ENCODE assay signal across 18 cellular contexts in the genomic region with DNA sequence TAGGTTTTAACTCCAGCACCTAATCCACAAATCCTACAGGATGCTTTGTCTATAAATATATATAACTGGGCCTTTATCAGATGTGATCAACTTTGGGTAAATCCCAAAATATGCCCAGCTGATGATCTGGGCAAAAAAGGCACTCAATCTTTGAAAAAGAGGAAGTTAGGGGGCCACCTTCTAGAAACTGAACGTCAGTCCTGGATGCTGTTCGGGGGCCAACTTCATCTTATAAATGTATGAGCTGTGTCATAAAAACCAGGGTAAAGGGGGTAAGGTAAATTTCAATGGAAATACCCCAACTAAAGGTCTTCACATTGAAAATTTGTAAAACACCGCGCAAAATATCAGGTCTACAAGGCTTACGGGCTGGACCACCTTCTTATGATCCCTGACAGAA.
DNase-seq lines count a peak whose midpoint lies in the region; ATAC-seq and TF ChIP-seq lines count a peak whose summit lies in the region.
"Had no signal": no experiment of that assay in that cellular context is flagged by ENCODE, and none has a peak within 500 bp of the region (broad histone marks: within the 10 kb centered on the region; RNA-seq: fewer than 3 reads in every experiment).

No MANE protein-coding gene starts in this region.

- no TSS peak for BruUV-seq in OCI-LY7 (replicated peaks; lab: Mats Ljungman, UMichigan)

- H3K9me2 ChIP-seq in OCI-LY7 (ENCODE audit: insufficient read depth, low read length), result 0 out of 2 replicates have a peak, but pooled peaks cover 5% of the 10 kb centered on the region
- H3K9me2 ChIP-seq in hepatocyte (replicated peaks; ENCODE audit: insufficient read depth), result no peaks in the 10 kb centered on the region

- H2AFZ ChIP-seq in OCI-LY7 (ENCODE audit: low read length), result no peak overlapping the region
- H2AFZ ChIP-seq in hepatocyte, result no peak overlapping the region
- H2AFZ ChIP-seq: GM23338 had no signal

- H3K4me1 ChIP-seq in OCI-LY7 (ENCODE audit: insufficient read depth, low read length, poor library complexity, severe bottlenecking) (no peaks in the 10 kb centered on the region), hepatocyte (ENCODE audit: insufficient read depth) (peaks cover 5% of the 10 kb centered on the region), stomach smooth muscle (ENCODE audit: control insufficient read depth, insufficient read depth, low read length) (peaks cover 12% of the 10 kb centered on the region), HAP-1 (no peaks in the 10 kb centered on the region)

- POLR2A ChIA-PET in OCI-LY7 (lab: Charles Lee), result no interaction called here

- H3K4me2 ChIP-seq in OCI-LY7 (ENCODE audit: low read length) (no peak overlapping the region), hepatocyte (no peak overlapping the region)
- H3K4me2 ChIP-seq: GM23338 had no signal

- H3K27ac ChIP-seq in OCI-LY7 (ENCODE audit: low read depth, low read length, poor library complexity, severe bottlenecking), result no peak overlapping the region
- peak overlapping the region; percentile 17 for H3K27ac ChIP-seq in angular gyrus (ENCODE audit: low read depth, low read length)
- peak overlapping the region; percentile 36 for H3K27ac ChIP-seq in hepatocyte
- H3K27ac ChIP-seq in stomach smooth muscle (ENCODE audit: low read length), result peak overlapping the region; percentile 1
- no peak overlapping the region for H3K27ac ChIP-seq in brain microvascular endothelial cell

- ATAC-seq in HG03378 (IDR thresholded peaks at IDR 0.05; ENCODE audit: unreplicated experiment), result no peak
- ATAC-seq: GM23338 had no signal

- H3K9me3 ChIP-seq in OCI-LY7 (ENCODE audit: low read length) (no peaks in the 10 kb centered on the region), hepatocyte (ENCODE audit: low read depth) (no peaks in the 10 kb centered on the region), stomach smooth muscle (ENCODE audit: control insufficient read depth in 2 of 2, low read length in 2 of 2) (no peaks in the 10 kb centered on the region), HAP-1 (no peaks in the 10 kb centered on the region)

- TF ChIP-seq CTCF in OCI-LY7 (conservative IDR thresholded peaks at IDR 0.05; ENCODE audit: low read length) (no peak), hepatocyte (IDR thresholded peaks at IDR 0.05; ENCODE audit: poor library complexity) (no peak), brain microvascular endothelial cell (IDR thresholded peaks at IDR 0.05; ENCODE audit: low read depth, low read length, missing control alignments) (no peak)

- peak; percentile 2 for DNase-seq in OCI-LY7 (ENCODE audit: low spot score)
- no peak for DNase-seq in hepatocyte (ENCODE audit: low spot score)
- DNase-seq in HAP-1 (ENCODE audit: low spot score in 2 of 2), result no peak
- no peak for DNase-seq in pons (ENCODE audit: low spot score)
- DNase-seq in brain microvascular endothelial cell, result no peak
- DNase-seq: C1 segment of cervical spinal cord; Calu3; CD4-positive, alpha-beta memory T cell; COR-L47; DMS53; DMS79 treated with DMSO at 0.1 percent for 48 hours; GF-D8; H9; HFFc6 had no signal

- H3K4me3 ChIP-seq in OCI-LY7 (ENCODE audit: low read depth, low read length, poor library complexity, severe bottlenecking) (no peak overlapping the region), hepatocyte (no peak overlapping the region), stomach smooth muscle (ENCODE audit: low read length in 2 of 2) (no peak overlapping the region), HAP-1 (no peak overlapping the region), brain microvascular endothelial cell (ENCODE audit: low read depth, low read length) (no peak overlapping the region)
- H3K4me3 ChIP-seq: GM23338 had no signal

- H3K27me3 ChIP-seq in hepatocyte (no peaks in the 10 kb centered on the region), stomach smooth muscle (ENCODE audit: control insufficient read depth in 1 of 2, insufficient read depth in 2 of 2, low read length in 2 of 2) (no peaks in the 10 kb centered on the region), HAP-1 (ENCODE audit: low read depth) (no peaks in the 10 kb centered on the region; the same call in 1 of the 2 replicates), brain microvascular endothelial cell (replicated peaks) (no peaks in the 10 kb centered on the region)

- H3K79me2 ChIP-seq in OCI-LY7 (ENCODE audit: insufficient read depth, low read depth, low read length) (no peaks in the 10 kb centered on the region), hepatocyte (no peaks in the 10 kb centered on the region)

- H3K36me3 ChIP-seq in OCI-LY7 (ENCODE audit: insufficient read depth, low read length), result no peaks in the 10 kb centered on the region
- H3K36me3 ChIP-seq in hepatocyte (replicated peaks; ENCODE audit: insufficient read depth, low read depth), result no peaks in the 10 kb centered on the region
- no peaks in the 10 kb centered on the region for H3K36me3 ChIP-seq in stomach smooth muscle (ENCODE audit: control insufficient read depth in 2 of 2, insufficient read depth in 2 of 2, low read length in 2 of 2)
- H3K36me3 ChIP-seq in HAP-1 (replicated peaks), result no peaks in the 10 kb centered on the region
- no peaks in the 10 kb centered on the region for H3K36me3 ChIP-seq in brain microvascular endothelial cell (replicated peaks)

- in situ Hi-C loops in HAP-1 (cut with MboI; ENCODE audit: low sequenced_read_pairs) (no loop called here), brain microvascular endothelial cell (cut with HindIII; ENCODE audit: low pct_ligation_motif_present, low sequenced_read_pairs) (no loop called here)

- no peaks in the 10 kb centered on the region for H4K20me1 ChIP-seq in OCI-LY7 (ENCODE audit: insufficient read depth, low read length)
- H4K20me1 ChIP-seq in hepatocyte (ENCODE audit: insufficient read depth, poor library complexity, severe bottlenecking), result no peaks in the 10 kb centered on the region

- H3K9ac ChIP-seq in stomach smooth muscle (ENCODE audit: low read length in 2 of 2), result no peak overlapping the region

- 89% methylated on average over 5 of the region's 5 CpGs for WGBS in hepatocyte (ENCODE audit: low lambda C conversion rate, missing lambda C conversion rate)

- intact Hi-C loops in OCI-LY7 (cut with micrococcal nuclease; ENCODE audit: unreplicated experiment), result no loop called here

- CTCF ChIA-PET in OCI-LY7 (lab: Charles Lee; ENCODE audit: unreplicated experiment), result no interaction called here

Comparison
In these comparisons a context has a peak if more than half of its experiments do, and no peak if none do; other contexts are left out.
1. H3K27ac ChIP-seq: peak in angular gyrus (single experiment), hepatocyte (single experiment) and stomach smooth muscle (single experiment); none in OCI-LY7 (single experiment) and brain microvascular endothelial cell (single experiment).